Comparison of ENCODE assay signal across 14 cellular contexts in genomic region chr9:86718373-86718772, GRCh38.
DNase-seq lines count a peak whose midpoint lies in the region; ATAC-seq and TF ChIP-seq lines count a peak whose summit lies in the region.
"Had no signal": no experiment of that assay in that cellular context is flagged by ENCODE, and none has a peak within 500 bp of the region (broad histone marks: within the 10 kb centered on the region; RNA-seq: fewer than 3 reads in every experiment).

No MANE protein-coding gene starts in this region.

- H3K4me3 ChIP-seq in heart right ventricle: no peak overlapping the region
- H3K4me3 ChIP-seq in uterus: no peak overlapping the region
- H3K4me3 ChIP-seq: GM12878 had no signal

- DNase-seq in Right ventricle myocardium inferior (ENCODE audit: missing footprints): no peak
- DNase-seq in cardiac septum (ENCODE audit: low spot score): no peak
- no peak for DNase-seq in heart right ventricle
- DNase-seq in mesothelial cell of epicardium (ENCODE audit: low spot score in 2 of 2, unreplicated experiment in 2 of 2): no peak
- no peak for DNase-seq in uterus
- DNase-seq in activated gamma-delta T cell (lab: John Stamatoyannopoulos, UW): no peak
- DNase-seq: DMS 273 treated with DMSO at 0.1 percent for 48 hours, HCEC 1CT, HFFc6 had no signal

- TF ChIP-seq CTCF in heart right ventricle (IDR thresholded peaks at IDR 0.05) (no peak), mesothelial cell of epicardium (IDR thresholded peaks at IDR 0.05; ENCODE audit: unreplicated experiment) (no peak), uterus (IDR thresholded peaks at IDR 0.05) (no peak)

- no peaks in the 10 kb centered on the region for H3K36me3 Mint-ChIP-seq in mesothelial cell of epicardium

- no peak for TF ChIP-seq POLR2A in uterus (IDR thresholded peaks at IDR 0.05)

- no peaks in the 10 kb centered on the region for H3K36me3 ChIP-seq in heart right ventricle
- H3K36me3 ChIP-seq in uterus: no peaks in the 10 kb centered on the region

- WGBS in heart right ventricle, 2 donors: 61 to 69% methylated on average over 4 of the region's 4 CpGs

- intact Hi-C loops in Right ventricle myocardium inferior (cut with DNase I): no loop called here
- intact Hi-C loops in cardiac septum (cut with DNase I): no loop called here
- intact Hi-C loops in heart right ventricle (cut with DNase I): no loop called here
- intact Hi-C loops in uterus (cut with DNase I; ENCODE audit: low total_unique reads): no loop called here

- ATAC-seq in Right ventricle myocardium inferior (peak; percentile 49), heart right ventricle (peak in 5 of 8 donors; percentile 40 to 73 (median 64)), GM21576 (IDR thresholded peaks at IDR 0.05; ENCODE audit: unreplicated experiment) (no peak), HG02870 (IDR thresholded peaks at IDR 0.05; ENCODE audit: unreplicated experiment) (no peak)
- ATAC-seq: GM12878, HepG2 had no signal

- H3K4me3 Mint-ChIP-seq in mesothelial cell of epicardium: no peak overlapping the region
- H3K4me3 Mint-ChIP-seq: HFFc6 had no signal

- H3K27ac ChIP-seq in heart right ventricle (peak overlapping the region in 7 of 10 donors; percentile 23 to 68 (median 54)), uterus (peak overlapping the region; percentile 56 to 61)
- H3K27ac ChIP-seq: 22Rv1 had no signal

- peaks cover 63% of the 10 kb centered on the region for H3K4me1 Mint-ChIP-seq in mesothelial cell of epicardium

- H3K4me1 ChIP-seq in heart right ventricle: peaks cover 0 to 20% (median 0%) of the 10 kb centered on the region in 9 donors
- H3K4me1 ChIP-seq in uterus: peaks cover 5 to 6% of the 10 kb centered on the region in 2 donors

- H3K9me3 Mint-ChIP-seq in mesothelial cell of epicardium: no peaks in the 10 kb centered on the region
- H3K9me3 Mint-ChIP-seq: HFFc6 had no signal

- no peaks in the 10 kb centered on the region for H3K27me3 Mint-ChIP-seq in mesothelial cell of epicardium (ENCODE audit: low read depth)

- peak overlapping the region; percentile 79 for H3K27ac Mint-ChIP-seq in mesothelial cell of epicardium
- H3K27ac Mint-ChIP-seq: HFFc6 had no signal

- no peaks in the 10 kb centered on the region for H3K9me3 ChIP-seq in heart right ventricle
- no peaks in the 10 kb centered on the region for H3K9me3 ChIP-seq in uterus

- no peaks in the 10 kb centered on the region for H3K27me3 ChIP-seq in heart right ventricle
- no peaks in the 10 kb centered on the region for H3K27me3 ChIP-seq in uterus

Comparison
In these comparisons a context has a peak if more than half of its experiments do, and no peak if none do; other contexts are left out.
1. ATAC-seq: peak in Right ventricle myocardium inferior (single experiment) and heart right ventricle (5 of 8); none in GM21576 (single experiment) and HG02870 (single experiment).